ENCODE assay signal across 1 cellular context in the genomic region with DNA sequence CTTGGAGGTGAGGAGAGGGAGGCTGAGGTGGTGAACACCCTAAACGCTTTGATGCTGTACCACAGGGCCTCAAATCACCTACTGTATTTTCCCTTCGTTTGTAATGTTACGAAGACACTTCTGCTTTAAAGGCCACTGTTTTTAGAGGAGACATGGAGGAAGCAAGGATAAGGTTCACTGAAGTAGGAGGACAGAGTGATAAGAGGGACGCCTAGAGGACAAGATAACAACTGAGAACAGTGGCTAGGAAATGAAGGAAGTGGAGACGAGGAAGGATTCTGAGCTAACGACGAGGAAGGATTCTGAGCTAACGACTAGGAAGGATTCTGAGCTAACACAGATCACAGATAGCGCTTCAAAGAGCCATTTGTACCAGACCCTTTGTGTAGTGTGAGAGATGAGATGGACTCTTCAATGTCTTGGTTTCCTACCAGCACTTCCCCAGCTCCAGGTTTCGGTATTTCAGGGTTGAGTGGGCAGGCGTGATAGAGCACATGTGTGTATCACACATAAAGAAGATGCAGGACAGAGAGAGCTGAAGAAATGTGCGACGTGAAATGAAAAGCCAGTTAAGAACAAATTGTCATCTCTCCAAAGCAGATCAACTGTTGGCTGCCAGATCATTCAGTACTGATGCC.
TF ChIP-seq lines count a peak whose summit lies in the region.

No MANE protein-coding gene starts in this region.

TF ChIP-seq in K562, 482 proteins besides CTCF, POLR2A, EP300 and RAD21 (continued from another document and continues in another):
- TF ChIP-seq, protein P1, sequence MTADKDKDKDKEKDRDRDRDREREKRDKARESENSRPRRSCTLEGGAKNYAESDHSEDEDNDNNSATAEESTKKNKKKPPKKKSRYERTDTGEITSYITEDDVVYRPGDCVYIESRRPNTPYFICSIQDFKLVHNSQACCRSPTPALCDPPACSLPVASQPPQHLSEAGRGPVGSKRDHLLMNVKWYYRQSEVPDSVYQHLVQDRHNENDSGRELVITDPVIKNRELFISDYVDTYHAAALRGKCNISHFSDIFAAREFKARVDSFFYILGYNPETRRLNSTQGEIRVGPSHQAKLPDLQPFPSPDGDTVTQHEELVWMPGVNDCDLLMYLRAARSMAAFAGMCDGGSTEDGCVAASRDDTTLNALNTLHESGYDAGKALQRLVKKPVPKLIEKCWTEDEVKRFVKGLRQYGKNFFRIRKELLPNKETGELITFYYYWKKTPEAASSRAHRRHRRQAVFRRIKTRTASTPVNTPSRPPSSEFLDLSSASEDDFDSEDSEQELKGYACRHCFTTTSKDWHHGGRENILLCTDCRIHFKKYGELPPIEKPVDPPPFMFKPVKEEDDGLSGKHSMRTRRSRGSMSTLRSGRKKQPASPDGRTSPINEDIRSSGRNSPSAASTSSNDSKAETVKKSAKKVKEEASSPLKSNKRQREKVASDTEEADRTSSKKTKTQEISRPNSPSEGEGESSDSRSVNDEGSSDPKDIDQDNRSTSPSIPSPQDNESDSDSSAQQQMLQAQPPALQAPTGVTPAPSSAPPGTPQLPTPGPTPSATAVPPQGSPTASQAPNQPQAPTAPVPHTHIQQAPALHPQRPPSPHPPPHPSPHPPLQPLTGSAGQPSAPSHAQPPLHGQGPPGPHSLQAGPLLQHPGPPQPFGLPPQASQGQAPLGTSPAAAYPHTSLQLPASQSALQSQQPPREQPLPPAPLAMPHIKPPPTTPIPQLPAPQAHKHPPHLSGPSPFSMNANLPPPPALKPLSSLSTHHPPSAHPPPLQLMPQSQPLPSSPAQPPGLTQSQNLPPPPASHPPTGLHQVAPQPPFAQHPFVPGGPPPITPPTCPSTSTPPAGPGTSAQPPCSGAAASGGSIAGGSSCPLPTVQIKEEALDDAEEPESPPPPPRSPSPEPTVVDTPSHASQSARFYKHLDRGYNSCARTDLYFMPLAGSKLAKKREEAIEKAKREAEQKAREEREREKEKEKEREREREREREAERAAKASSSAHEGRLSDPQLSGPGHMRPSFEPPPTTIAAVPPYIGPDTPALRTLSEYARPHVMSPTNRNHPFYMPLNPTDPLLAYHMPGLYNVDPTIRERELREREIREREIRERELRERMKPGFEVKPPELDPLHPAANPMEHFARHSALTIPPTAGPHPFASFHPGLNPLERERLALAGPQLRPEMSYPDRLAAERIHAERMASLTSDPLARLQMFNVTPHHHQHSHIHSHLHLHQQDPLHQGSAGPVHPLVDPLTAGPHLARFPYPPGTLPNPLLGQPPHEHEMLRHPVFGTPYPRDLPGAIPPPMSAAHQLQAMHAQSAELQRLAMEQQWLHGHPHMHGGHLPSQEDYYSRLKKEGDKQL (CRISPR knock-in tag; IDR thresholded peaks at IDR 0.05; ENCODE audit: borderline replicate concordance): no peak
- TF ChIP-seq JUNB (CRISPR knock-in tag; conservative IDR thresholded peaks at IDR 0.05) (no peak), WHSC1 (IDR thresholded peaks at IDR 0.05; ENCODE audit: low read length) (no peak), SP2 (IDR thresholded peaks at IDR 0.05; ENCODE audit: extremely low read depth, low read depth, low read length, poor library complexity, severe bottlenecking) (no peak), U2AF1 (optimal IDR thresholded peaks at IDR 0.05; ENCODE audit: low read depth, low read length) (no peak), ZNF143 (CRISPR knock-in tag; IDR thresholded peaks at IDR 0.05) (no peak), HIVEP1 (CRISPR knock-in tag; IDR thresholded peaks at IDR 0.05) (no peak), CHD4 (IDR thresholded peaks at IDR 0.05; ENCODE audit: insufficient read depth, insufficient replicate concordance, low read depth, low read length, poor library complexity, severe bottlenecking) (no peak), TAF1 (IDR thresholded peaks at IDR 0.05; ENCODE audit: control insufficient read depth, extremely low read depth, insufficient read depth, low read length, severe bottlenecking) (no peak), RFX5 (IDR thresholded peaks at IDR 0.05; ENCODE audit: low read depth, low read length) (no peak), POLR2B (IDR thresholded peaks at IDR 0.05; ENCODE audit: low read depth, partially characterized antibody) (no peak), HNRNPL (IDR thresholded peaks at IDR 0.05; ENCODE audit: low read depth, low read length) (no peak), HCFC1 (IDR thresholded peaks at IDR 0.05; ENCODE audit: low read depth, low read length) (no peak), KHSRP (IDR thresholded peaks at IDR 0.05) (0 out of 2 replicates have a peak, but pooled peaks have one; percentile 40), ZC3H8 (IDR thresholded peaks at IDR 0.05) (no peak), RBFOX2 (IDR thresholded peaks at IDR 0.05; ENCODE audit: low read depth, low read length) (no peak), E2F3 (CRISPR knock-in tag; IDR thresholded peaks at IDR 0.05) (no peak), ZFP1 (CRISPR knock-in tag; IDR thresholded peaks at IDR 0.05) (no peak), HDAC2 (IDR thresholded peaks at IDR 0.05) (peak; percentile 79), ARID1B (IDR thresholded peaks at IDR 0.05) (peak; percentile 72), ZNF232 (CRISPR knock-in tag; IDR thresholded peaks at IDR 0.05) (no peak), PHF8 (IDR thresholded peaks at IDR 0.05; ENCODE audit: borderline replicate concordance, low read length) (no peak), ESRRB (CRISPR knock-in tag; IDR thresholded peaks at IDR 0.05; ENCODE audit: borderline replicate concordance) (no peak), POLR2AphosphoS2 (IDR thresholded peaks at IDR 0.05; ENCODE audit: low read length) (no peak), STAG1 (CRISPR knock-in tag; IDR thresholded peaks at IDR 0.05; ENCODE audit: borderline replicate concordance) (no peak), FOXK2 (conservative IDR thresholded peaks at IDR 0.05 in 1 of 2, IDR thresholded peaks at IDR 0.05 in 1 of 2; ENCODE audit: low read depth in 2 of 2) (peak; percentile 26 to 63; a peak in 2 of 4 replicates), ERF (CRISPR knock-in tag; IDR thresholded peaks at IDR 0.05) (peak; percentile 38; the same call in 1 of the 2 replicates), RB1 (IDR thresholded peaks at IDR 0.05; ENCODE audit: low read depth) (no peak), EP400 (IDR thresholded peaks at IDR 0.05) (peak; percentile 11; the same call in 1 of the 2 replicates), ZKSCAN8 (CRISPR knock-in tag; IDR thresholded peaks at IDR 0.05) (no peak)
- TF ChIP-seq, protein P2, sequence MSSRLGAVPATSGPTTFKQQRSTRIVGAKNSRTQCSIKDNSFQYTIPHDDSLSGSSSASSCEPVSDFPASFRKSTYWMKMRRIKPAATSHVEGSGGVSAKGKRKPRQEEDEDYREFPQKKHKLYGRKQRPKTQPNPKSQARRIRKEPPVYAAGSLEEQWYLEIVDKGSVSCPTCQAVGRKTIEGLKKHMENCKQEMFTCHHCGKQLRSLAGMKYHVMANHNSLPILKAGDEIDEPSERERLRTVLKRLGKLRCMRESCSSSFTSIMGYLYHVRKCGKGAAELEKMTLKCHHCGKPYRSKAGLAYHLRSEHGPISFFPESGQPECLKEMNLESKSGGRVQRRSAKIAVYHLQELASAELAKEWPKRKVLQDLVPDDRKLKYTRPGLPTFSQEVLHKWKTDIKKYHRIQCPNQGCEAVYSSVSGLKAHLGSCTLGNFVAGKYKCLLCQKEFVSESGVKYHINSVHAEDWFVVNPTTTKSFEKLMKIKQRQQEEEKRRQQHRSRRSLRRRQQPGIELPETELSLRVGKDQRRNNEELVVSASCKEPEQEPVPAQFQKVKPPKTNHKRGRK (tag; IDR thresholded peaks at IDR 0.05): no peak
- TF ChIP-seq, protein P3, sequence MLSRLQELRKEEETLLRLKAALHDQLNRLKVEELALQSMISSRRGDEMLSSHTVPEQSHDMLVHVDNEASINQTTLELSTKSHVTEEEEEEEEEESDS (CRISPR knock-in tag; IDR thresholded peaks at IDR 0.05): no peak
- TF ChIP-seq, protein P4, sequence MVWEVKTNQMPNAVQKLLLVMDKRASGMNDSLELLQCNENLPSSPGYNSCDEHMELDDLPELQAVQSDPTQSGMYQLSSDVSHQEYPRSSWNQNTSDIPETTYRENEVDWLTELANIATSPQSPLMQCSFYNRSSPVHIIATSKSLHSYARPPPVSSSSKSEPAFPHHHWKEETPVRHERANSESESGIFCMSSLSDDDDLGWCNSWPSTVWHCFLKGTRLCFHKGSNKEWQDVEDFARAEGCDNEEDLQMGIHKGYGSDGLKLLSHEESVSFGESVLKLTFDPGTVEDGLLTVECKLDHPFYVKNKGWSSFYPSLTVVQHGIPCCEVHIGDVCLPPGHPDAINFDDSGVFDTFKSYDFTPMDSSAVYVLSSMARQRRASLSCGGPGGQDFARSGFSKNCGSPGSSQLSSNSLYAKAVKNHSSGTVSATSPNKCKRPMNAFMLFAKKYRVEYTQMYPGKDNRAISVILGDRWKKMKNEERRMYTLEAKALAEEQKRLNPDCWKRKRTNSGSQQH (CRISPR knock-in tag; IDR thresholded peaks at IDR 0.05): no peak
- TF ChIP-seq, protein P5, sequence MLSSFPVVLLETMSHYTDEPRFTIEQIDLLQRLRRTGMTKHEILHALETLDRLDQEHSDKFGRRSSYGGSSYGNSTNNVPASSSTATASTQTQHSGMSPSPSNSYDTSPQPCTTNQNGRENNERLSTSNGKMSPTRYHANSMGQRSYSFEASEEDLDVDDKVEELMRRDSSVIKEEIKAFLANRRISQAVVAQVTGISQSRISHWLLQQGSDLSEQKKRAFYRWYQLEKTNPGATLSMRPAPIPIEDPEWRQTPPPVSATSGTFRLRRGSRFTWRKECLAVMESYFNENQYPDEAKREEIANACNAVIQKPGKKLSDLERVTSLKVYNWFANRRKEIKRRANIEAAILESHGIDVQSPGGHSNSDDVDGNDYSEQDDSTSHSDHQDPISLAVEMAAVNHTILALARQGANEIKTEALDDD (IDR thresholded peaks at IDR 0.05): no peak
- TF ChIP-seq, protein P6, sequence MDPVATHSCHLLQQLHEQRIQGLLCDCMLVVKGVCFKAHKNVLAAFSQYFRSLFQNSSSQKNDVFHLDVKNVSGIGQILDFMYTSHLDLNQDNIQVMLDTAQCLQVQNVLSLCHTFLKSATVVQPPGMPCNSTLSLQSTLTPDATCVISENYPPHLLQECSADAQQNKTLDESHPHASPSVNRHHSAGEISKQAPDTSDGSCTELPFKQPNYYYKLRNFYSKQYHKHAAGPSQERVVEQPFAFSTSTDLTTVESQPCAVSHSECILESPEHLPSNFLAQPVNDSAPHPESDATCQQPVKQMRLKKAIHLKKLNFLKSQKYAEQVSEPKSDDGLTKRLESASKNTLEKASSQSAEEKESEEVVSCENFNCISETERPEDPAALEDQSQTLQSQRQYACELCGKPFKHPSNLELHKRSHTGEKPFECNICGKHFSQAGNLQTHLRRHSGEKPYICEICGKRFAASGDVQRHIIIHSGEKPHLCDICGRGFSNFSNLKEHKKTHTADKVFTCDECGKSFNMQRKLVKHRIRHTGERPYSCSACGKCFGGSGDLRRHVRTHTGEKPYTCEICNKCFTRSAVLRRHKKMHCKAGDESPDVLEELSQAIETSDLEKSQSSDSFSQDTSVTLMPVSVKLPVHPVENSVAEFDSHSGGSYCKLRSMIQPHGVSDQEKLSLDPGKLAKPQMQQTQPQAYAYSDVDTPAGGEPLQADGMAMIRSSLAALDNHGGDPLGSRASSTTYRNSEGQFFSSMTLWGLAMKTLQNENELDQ (CRISPR knock-in tag; IDR thresholded peaks at IDR 0.05; ENCODE audit: borderline replicate concordance): no peak
- TF ChIP-seq, protein P7, sequence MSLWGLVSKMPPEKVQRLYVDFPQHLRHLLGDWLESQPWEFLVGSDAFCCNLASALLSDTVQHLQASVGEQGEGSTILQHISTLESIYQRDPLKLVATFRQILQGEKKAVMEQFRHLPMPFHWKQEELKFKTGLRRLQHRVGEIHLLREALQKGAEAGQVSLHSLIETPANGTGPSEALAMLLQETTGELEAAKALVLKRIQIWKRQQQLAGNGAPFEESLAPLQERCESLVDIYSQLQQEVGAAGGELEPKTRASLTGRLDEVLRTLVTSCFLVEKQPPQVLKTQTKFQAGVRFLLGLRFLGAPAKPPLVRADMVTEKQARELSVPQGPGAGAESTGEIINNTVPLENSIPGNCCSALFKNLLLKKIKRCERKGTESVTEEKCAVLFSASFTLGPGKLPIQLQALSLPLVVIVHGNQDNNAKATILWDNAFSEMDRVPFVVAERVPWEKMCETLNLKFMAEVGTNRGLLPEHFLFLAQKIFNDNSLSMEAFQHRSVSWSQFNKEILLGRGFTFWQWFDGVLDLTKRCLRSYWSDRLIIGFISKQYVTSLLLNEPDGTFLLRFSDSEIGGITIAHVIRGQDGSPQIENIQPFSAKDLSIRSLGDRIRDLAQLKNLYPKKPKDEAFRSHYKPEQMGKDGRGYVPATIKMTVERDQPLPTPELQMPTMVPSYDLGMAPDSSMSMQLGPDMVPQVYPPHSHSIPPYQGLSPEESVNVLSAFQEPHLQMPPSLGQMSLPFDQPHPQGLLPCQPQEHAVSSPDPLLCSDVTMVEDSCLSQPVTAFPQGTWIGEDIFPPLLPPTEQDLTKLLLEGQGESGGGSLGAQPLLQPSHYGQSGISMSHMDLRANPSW (CRISPR knock-in tag; IDR thresholded peaks at IDR 0.05): no peak
- TF ChIP-seq, protein P8, sequence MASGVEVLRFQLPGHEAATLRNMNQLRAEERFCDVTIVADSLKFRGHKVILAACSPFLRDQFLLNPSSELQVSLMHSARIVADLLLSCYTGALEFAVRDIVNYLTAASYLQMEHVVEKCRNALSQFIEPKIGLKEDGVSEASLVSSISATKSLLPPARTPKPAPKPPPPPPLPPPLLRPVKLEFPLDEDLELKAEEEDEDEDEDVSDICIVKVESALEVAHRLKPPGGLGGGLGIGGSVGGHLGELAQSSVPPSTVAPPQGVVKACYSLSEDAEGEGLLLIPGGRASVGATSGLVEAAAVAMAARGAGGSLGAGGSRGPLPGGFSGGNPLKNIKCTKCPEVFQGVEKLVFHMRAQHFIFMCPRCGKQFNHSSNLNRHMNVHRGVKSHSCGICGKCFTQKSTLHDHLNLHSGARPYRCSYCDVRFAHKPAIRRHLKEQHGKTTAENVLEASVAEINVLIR (CRISPR knock-in tag; IDR thresholded peaks at IDR 0.05): no peak
- TF ChIP-seq, protein P9, sequence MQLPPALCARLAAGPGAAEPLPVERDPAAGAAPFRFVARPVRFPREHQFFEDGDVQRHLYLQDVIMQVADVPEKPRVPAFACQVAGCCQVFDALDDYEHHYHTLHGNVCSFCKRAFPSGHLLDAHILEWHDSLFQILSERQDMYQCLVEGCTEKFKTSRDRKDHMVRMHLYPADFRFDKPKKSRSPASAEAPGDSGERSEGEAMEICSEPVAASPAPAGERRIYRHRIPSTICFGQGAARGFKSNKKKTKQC (CRISPR knock-in tag; IDR thresholded peaks at IDR 0.05): no peak
- TF ChIP-seq, protein P10, sequence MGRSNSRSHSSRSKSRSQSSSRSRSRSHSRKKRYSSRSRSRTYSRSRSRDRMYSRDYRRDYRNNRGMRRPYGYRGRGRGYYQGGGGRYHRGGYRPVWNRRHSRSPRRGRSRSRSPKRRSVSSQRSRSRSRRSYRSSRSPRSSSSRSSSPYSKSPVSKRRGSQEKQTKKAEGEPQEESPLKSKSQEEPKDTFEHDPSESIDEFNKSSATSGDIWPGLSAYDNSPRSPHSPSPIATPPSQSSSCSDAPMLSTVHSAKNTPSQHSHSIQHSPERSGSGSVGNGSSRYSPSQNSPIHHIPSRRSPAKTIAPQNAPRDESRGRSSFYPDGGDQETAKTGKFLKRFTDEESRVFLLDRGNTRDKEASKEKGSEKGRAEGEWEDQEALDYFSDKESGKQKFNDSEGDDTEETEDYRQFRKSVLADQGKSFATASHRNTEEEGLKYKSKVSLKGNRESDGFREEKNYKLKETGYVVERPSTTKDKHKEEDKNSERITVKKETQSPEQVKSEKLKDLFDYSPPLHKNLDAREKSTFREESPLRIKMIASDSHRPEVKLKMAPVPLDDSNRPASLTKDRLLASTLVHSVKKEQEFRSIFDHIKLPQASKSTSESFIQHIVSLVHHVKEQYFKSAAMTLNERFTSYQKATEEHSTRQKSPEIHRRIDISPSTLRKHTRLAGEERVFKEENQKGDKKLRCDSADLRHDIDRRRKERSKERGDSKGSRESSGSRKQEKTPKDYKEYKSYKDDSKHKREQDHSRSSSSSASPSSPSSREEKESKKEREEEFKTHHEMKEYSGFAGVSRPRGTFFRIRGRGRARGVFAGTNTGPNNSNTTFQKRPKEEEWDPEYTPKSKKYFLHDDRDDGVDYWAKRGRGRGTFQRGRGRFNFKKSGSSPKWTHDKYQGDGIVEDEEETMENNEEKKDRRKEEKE (IDR thresholded peaks at IDR 0.05; ENCODE audit: borderline replicate concordance in 1 of 2, control insufficient read depth in 1 of 2, low read depth in 2 of 2, low read length in 1 of 2): no peak
